2 cellular contexts compared by ENCODE assay signal in genomic region chrY:17849131-17849530, GRCh38. TPM values are rescaled to one million over a fixed set of nuclear protein-coding genes. Genes with fewer than 3 reads are reported as not detected.
"Had no signal": no experiment of that assay in that cellular context is flagged by ENCODE, and none has a peak within 500 bp of the region (broad histone marks: within the 10 kb centered on the region; RNA-seq: fewer than 3 reads in every experiment).

No MANE protein-coding gene starts in this region.

RNA-seq across cellular contexts. Expression of gene CDY2B, which starts 30.9 kb away (rescaled TPM):
- total RNA-seq: G401, GM12878 had no signal
- polyA plus RNA-seq: GM12878 had no signal
